Comparison of ENCODE assay signal across 2 cellular contexts in the genomic region with DNA sequence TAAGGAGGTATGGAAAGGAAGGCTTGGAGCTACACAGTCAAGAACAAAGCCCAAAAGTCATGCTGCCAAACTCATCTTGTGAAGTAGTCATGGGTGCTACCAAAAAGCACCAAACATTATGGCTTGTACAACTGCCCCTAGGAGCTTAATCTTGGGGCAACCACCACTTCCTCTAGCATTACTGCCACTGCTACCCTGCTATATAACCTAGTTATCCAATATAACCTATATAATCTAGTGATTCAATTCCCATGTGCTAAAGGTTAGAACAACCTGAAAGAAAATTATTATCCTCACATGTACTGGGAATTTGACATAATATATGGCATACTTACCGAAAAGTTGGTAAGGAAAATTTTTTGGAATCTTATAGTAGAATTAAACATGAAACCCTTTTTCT.
TF ChIP-seq lines count a peak whose summit lies in the region.

No MANE protein-coding gene starts in this region.

TF ChIP-seq in GM23338, 12 proteins besides CTCF, POLR2A, EP300 and RAD21:
- TF ChIP-seq, protein P1, sequence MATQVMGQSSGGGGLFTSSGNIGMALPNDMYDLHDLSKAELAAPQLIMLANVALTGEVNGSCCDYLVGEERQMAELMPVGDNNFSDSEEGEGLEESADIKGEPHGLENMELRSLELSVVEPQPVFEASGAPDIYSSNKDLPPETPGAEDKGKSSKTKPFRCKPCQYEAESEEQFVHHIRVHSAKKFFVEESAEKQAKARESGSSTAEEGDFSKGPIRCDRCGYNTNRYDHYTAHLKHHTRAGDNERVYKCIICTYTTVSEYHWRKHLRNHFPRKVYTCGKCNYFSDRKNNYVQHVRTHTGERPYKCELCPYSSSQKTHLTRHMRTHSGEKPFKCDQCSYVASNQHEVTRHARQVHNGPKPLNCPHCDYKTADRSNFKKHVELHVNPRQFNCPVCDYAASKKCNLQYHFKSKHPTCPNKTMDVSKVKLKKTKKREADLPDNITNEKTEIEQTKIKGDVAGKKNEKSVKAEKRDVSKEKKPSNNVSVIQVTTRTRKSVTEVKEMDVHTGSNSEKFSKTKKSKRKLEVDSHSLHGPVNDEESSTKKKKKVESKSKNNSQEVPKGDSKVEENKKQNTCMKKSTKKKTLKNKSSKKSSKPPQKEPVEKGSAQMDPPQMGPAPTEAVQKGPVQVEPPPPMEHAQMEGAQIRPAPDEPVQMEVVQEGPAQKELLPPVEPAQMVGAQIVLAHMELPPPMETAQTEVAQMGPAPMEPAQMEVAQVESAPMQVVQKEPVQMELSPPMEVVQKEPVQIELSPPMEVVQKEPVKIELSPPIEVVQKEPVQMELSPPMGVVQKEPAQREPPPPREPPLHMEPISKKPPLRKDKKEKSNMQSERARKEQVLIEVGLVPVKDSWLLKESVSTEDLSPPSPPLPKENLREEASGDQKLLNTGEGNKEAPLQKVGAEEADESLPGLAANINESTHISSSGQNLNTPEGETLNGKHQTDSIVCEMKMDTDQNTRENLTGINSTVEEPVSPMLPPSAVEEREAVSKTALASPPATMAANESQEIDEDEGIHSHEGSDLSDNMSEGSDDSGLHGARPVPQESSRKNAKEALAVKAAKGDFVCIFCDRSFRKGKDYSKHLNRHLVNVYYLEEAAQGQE (IDR thresholded peaks at IDR 0.05; ENCODE audit: unreplicated experiment) = no peak
- TF ChIP-seq NANOG (IDR thresholded peaks at IDR 0.05; ENCODE audit: borderline replicate concordance) (no peak), EZH2phosphoT487 (IDR thresholded peaks at IDR 0.05; ENCODE audit: unreplicated experiment) (no peak)

TF ChIP-seq in IMR-90, 13 proteins besides CTCF, POLR2A, EP300 and RAD21 (continued from another document):
- TF ChIP-seq MAZ (IDR thresholded peaks at IDR 0.05; ENCODE audit: borderline replicate concordance, low read depth, low read length) = no peak
- TF ChIP-seq RCOR1 (IDR thresholded peaks at IDR 0.05; ENCODE audit: insufficient replicate concordance, low read length) = no peak
- no peak for TF ChIP-seq NFE2L2 (IDR thresholded peaks at IDR 0.05; ENCODE audit: low read depth, low read length)
- TF ChIP-seq, protein P2, sequence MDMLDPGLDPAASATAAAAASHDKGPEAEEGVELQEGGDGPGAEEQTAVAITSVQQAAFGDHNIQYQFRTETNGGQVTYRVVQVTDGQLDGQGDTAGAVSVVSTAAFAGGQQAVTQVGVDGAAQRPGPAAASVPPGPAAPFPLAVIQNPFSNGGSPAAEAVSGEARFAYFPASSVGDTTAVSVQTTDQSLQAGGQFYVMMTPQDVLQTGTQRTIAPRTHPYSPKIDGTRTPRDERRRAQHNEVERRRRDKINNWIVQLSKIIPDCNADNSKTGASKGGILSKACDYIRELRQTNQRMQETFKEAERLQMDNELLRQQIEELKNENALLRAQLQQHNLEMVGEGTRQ (IDR thresholded peaks at IDR 0.05; ENCODE audit: low read depth, low read length) = no peak
- TF ChIP-seq MXI1 (IDR thresholded peaks at IDR 0.05; ENCODE audit: borderline replicate concordance, low read depth, low read length) = no peak
- TF ChIP-seq BHLHE40 (IDR thresholded peaks at IDR 0.05; ENCODE audit: low read depth, low read length) = no peak
- no peak for TF ChIP-seq SMC3 (IDR thresholded peaks at IDR 0.05; ENCODE audit: low read depth, low read length)
- TF ChIP-seq CHD1 (IDR thresholded peaks at IDR 0.05; ENCODE audit: low read depth, low read length) = no peak
- TF ChIP-seq CEBPB (IDR thresholded peaks at IDR 0.05; ENCODE audit: low read depth, low read length) = no peak
- TF ChIP-seq, protein P3, sequence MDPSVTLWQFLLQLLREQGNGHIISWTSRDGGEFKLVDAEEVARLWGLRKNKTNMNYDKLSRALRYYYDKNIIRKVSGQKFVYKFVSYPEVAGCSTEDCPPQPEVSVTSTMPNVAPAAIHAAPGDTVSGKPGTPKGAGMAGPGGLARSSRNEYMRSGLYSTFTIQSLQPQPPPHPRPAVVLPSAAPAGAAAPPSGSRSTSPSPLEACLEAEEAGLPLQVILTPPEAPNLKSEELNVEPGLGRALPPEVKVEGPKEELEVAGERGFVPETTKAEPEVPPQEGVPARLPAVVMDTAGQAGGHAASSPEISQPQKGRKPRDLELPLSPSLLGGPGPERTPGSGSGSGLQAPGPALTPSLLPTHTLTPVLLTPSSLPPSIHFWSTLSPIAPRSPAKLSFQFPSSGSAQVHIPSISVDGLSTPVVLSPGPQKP (IDR thresholded peaks at IDR 0.05; ENCODE audit: borderline replicate concordance, low read depth, low read length) = no peak
- no peak for TF ChIP-seq MAFK (IDR thresholded peaks at IDR 0.05; ENCODE audit: low read depth, low read length)
- TF ChIP-seq FOS (IDR thresholded peaks at IDR 0.05; ENCODE audit: low read depth, low read length) = no peak
